29 cellular contexts compared by ENCODE assay signal in genomic region chr2:69954069-69954468, GRCh38. TPM values are rescaled to one million over a fixed set of nuclear protein-coding genes. Genes with fewer than 3 reads are reported as not detected.
"Had no signal": no experiment of that assay in that cellular context is flagged by ENCODE, and none has a peak within 500 bp of the region (broad histone marks: within the 10 kb centered on the region; RNA-seq: fewer than 3 reads in every experiment).

No MANE protein-coding gene starts in this region.

- H3K4me3 Mint-ChIP-seq: activated CD8-positive, alpha-beta T cell treated with anti-CD3 and anti-CD28 coated beads, Interleukin-2, amount 10 ng/mL, durations not matched to agents 7 days and 5 days; activated naive CD8-positive, alpha-beta T cell; T-helper 1 cell treated with Interleukin-12 subunit alpha and Interleukin-12 subunit beta and Interleukin-4 antibody, amounts not matched to agents 30 μg/mL and 1 μg/mL, for 36 hours; WTC11 had no signal

- H3K27ac Mint-ChIP-seq: activated CD8-positive, alpha-beta T cell treated with anti-CD3 and anti-CD28 coated beads, Interleukin-2, amount 10 ng/mL, durations not matched to agents 7 days and 5 days; activated naive CD8-positive, alpha-beta T cell; WTC11 had no signal

- H3K36me3 Mint-ChIP-seq: activated naive CD8-positive, alpha-beta T cell; WTC11 had no signal

- H3K36me3 ChIP-seq: brain microvascular endothelial cell, cardiac muscle cell, SJSA1 had no signal

- H3K9me3 Mint-ChIP-seq: T-helper 1 cell treated with Interleukin-12 subunit alpha and Interleukin-12 subunit beta and Interleukin-4 antibody, amounts not matched to agents 30 μg/mL and 1 μg/mL, for 36 hours; WTC11 had no signal

- H3K27me3 Mint-ChIP-seq: activated naive CD8-positive, alpha-beta T cell had no signal

- H3K27ac ChIP-seq: brain microvascular endothelial cell, cardiac muscle cell, SJSA1 had no signal

- H3K4me3 ChIP-seq: cardiac muscle cell, SJSA1 had no signal

- DNase-seq: activated CD4-positive, alpha-beta T cell treated with anti-CD3 and anti-CD28 coated beads for 48 hours; activated CD4-positive, alpha-beta T cell treated with anti-CD3 and anti-CD28 coated beads, Interleukin-2, amount 50 U/mL, for 4 hours; activated CD4-positive, CD25-positive, alpha-beta regulatory T cell treated with anti-CD3 and anti-CD28 coated beads, Interleukin-2, amount 50 U/mL, for 72 hours; activated CD8-positive, alpha-beta memory T cell treated with anti-CD3 and anti-CD28 coated beads, Interleukin-2, amount 50 U/mL, for 48 hours; activated CD8-positive, alpha-beta T cell treated with anti-CD3 and anti-CD28 coated beads, Interleukin-2, amount 10 ng/mL, durations not matched to agents 7 days and 5 days; activated effector memory CD4-positive, alpha-beta T cell treated with Interleukin-2 at 50 U/mL for 16 hours; activated naive CD4-positive, alpha-beta T cell; activated T-cell treated with anti-CD3 and anti-CD28 coated beads, Interleukin-2, amount 50 U/mL, for 1 hour; amygdala; brain microvascular endothelial cell; KBM-7; NCI-H1092; NCI-H1436; NCI-H1694 treated with DMSO at 0.1 percent for 48 hours; NCI-H2081; NCI-H510A treated with DMSO at 0.1 percent for 48 hours; NCI-H69; NK-92 treated with Interleukin-12 subunit alpha and Interleukin-12 subunit beta, amount 100 ng/mL, for 24 hours; PC-3; SHP77; SW 1271; T-helper 9 cell had no signal

- FAIRE-seq: RCC 7860 had no signal

- H3K9me3 ChIP-seq: SJSA1 had no signal

- ATAC-seq: activated CD8-positive, alpha-beta T cell treated with anti-CD3 and anti-CD28 coated beads, Interleukin-2, amount 10 ng/mL, durations not matched to agents 7 days and 5 days; PC-3; SK-N-SH treated with all-trans-retinoic acid at 6 μM for 48 hours; WTC11 had no signal

- H3K27me3 ChIP-seq: brain microvascular endothelial cell, cardiac muscle cell had no signal

- H3K4me1 Mint-ChIP-seq: WTC11 had no signal

RNA-seq across cellular contexts. Expression of gene ASPRV1, which starts 7.4 kb away (rescaled TPM):
- total RNA-seq: PC-3 had no signal
